1 cellular context compared by ENCODE assay signal in genomic region chr4:89173336-89174090, GRCh38.
TF ChIP-seq lines count a peak whose summit lies in the region.

No MANE protein-coding gene starts in this region.

TF ChIP-seq in K562, 482 proteins besides CTCF, POLR2A, EP300 and RAD21 (continued from another document):
- TF ChIP-seq MAFG (tag; conservative IDR thresholded peaks at IDR 0.05) = peak; percentile 78
- TF ChIP-seq ZBED1 (IDR thresholded peaks at IDR 0.05) = no peak
- TF ChIP-seq SMAD3 (CRISPR knock-in tag; conservative IDR thresholded peaks at IDR 0.05) = no peak
- TF ChIP-seq FOXP1 (CRISPR knock-in tag; IDR thresholded peaks at IDR 0.05) = no peak
- peak; percentile 74 for TF ChIP-seq C11orf30 (IDR thresholded peaks at IDR 0.05; ENCODE audit: low read depth)
- TF ChIP-seq DMBX1 (CRISPR knock-in tag; IDR thresholded peaks at IDR 0.05; ENCODE audit: borderline replicate concordance) = no peak
- no peak for TF ChIP-seq MXD1 (CRISPR knock-in tag; IDR thresholded peaks at IDR 0.05; ENCODE audit: borderline replicate concordance, poor library complexity, severe bottlenecking)
- no peak for TF ChIP-seq SAFB (IDR thresholded peaks at IDR 0.05; ENCODE audit: borderline replicate concordance, low read depth, low read length)
- TF ChIP-seq GTF3C2 (IDR thresholded peaks at IDR 0.05; ENCODE audit: borderline replicate concordance, extremely low read depth, insufficient read length) = no peak
- no peak for TF ChIP-seq SNAPC5 (CRISPR knock-in tag; IDR thresholded peaks at IDR 0.05)
- TF ChIP-seq ZNF282 (CRISPR knock-in tag; IDR thresholded peaks at IDR 0.05) = no peak
- peak; percentile 74 for TF ChIP-seq MAFK (IDR thresholded peaks at IDR 0.05; ENCODE audit: low read length)
- TF ChIP-seq IRF2 (CRISPR knock-in tag; IDR thresholded peaks at IDR 0.05) = no peak
- TF ChIP-seq CHD2 (IDR thresholded peaks at IDR 0.05; ENCODE audit: low read depth, low read length) = no peak
- no peak for TF ChIP-seq TARDBP (IDR thresholded peaks at IDR 0.05)
- no peak for TF ChIP-seq PRMT5 (CRISPR knock-in tag; IDR thresholded peaks at IDR 0.05)
- no peak for TF ChIP-seq PREB (CRISPR knock-in tag; IDR thresholded peaks at IDR 0.05)
- peak; percentile 74 for TF ChIP-seq MAFF (IDR thresholded peaks at IDR 0.05; ENCODE audit: low read length)
- TF ChIP-seq THAP7 (CRISPR knock-in tag; IDR thresholded peaks at IDR 0.05) = no peak
- no peak for TF ChIP-seq NFIX (CRISPR knock-in tag; IDR thresholded peaks at IDR 0.05; ENCODE audit: low read depth)
- TF ChIP-seq ID3 (CRISPR knock-in tag; IDR thresholded peaks at IDR 0.05) = no peak
- no peak for TF ChIP-seq ID3 (tag; IDR thresholded peaks at IDR 0.05)
- no peak for TF ChIP-seq ETS2 (tag; IDR thresholded peaks at IDR 0.05; ENCODE audit: borderline replicate concordance, poor library complexity, severe bottlenecking)
- TF ChIP-seq ZBTB17 (CRISPR knock-in tag; IDR thresholded peaks at IDR 0.05) = no peak
TF ChIP-seq in K562: peak in this region for 7.
